Comparison of ENCODE assay signal across 8 cellular contexts in genomic region chr7:74061840-74062539, GRCh38. TPM values are rescaled to one million over a fixed set of nuclear protein-coding genes. Genes with fewer than 3 reads are reported as not detected.
DNase-seq lines count a peak whose midpoint lies in the region; ATAC-seq and TF ChIP-seq lines count a peak whose summit lies in the region.

No MANE protein-coding gene starts in this region.

- 8 to 47% methylated on average over 20 of the region's 20 CpGs for WGBS in sigmoid colon, 2 donors

- H3K9me3 Mint-ChIP-seq in CD4-positive, alpha-beta T cell, result no peaks in the 10 kb centered on the region
- no peaks in the 10 kb centered on the region for H3K9me3 Mint-ChIP-seq in T-cell

- peak; percentile 42 to 61 (median 50) for DNase-seq in CD4-positive, alpha-beta T cell
- peak; percentile 26 for DNase-seq in HS-5 (ENCODE audit: low read depth)
- DNase-seq in T-cell, result peak in 33 of 34 experiments; percentile 31 to 84 (median 63)
- peak in 55 of 58 donors; percentile 23 to 85 (median 70) for DNase-seq in anterior cingulate cortex (lab: John Stamatoyannopoulos, UW)
- peak; percentile 81 for DNase-seq in left ventricle myocardium superior
- DNase-seq in sigmoid colon, result peak; percentile 96

- no peaks in the 10 kb centered on the region for H3K27me3 Mint-ChIP-seq in CD4-positive, alpha-beta T cell
- H3K27me3 Mint-ChIP-seq in T-cell, result peaks cover 8 to 9% of the 10 kb centered on the region in 2 donors

- peaks cover 0 to 59% (median 10%) of the 10 kb centered on the region in 4 donors for H3K36me3 ChIP-seq in sigmoid colon

- no peak for TF ChIP-seq CTCF in CD4-positive, alpha-beta T cell (IDR thresholded peaks at IDR 0.05)
- no peak for TF ChIP-seq CTCF in sigmoid colon (IDR thresholded peaks at IDR 0.05)

- peak in 2 of 4 donors; percentile 53 to 57 for TF ChIP-seq EP300 in sigmoid colon (IDR thresholded peaks at IDR 0.05)

- CTCF ChIA-PET in CD4-positive, alpha-beta T cell (lab: Charles Lee), result no interaction called here
- CTCF ChIA-PET in T-cell (lab: Charles Lee), result no interaction called here

- ATAC-seq in CD4-positive, alpha-beta T cell (ENCODE audit: poor library complexity), result peak; percentile 99
- peak; percentile 81 to 97 (median 93) for ATAC-seq in T-cell (replicated peaks in 1 of 4)
- ATAC-seq in left ventricle myocardium superior, result peak; percentile 89
- no peak for ATAC-seq in GM21737 (IDR thresholded peaks at IDR 0.05; ENCODE audit: unreplicated experiment)
- no peak for ATAC-seq in HG03571 (IDR thresholded peaks at IDR 0.05; ENCODE audit: unreplicated experiment)

- no peak overlapping the region for H3K4me3 Mint-ChIP-seq in CD4-positive, alpha-beta T cell
- peak overlapping the region in 1 of 3 donors; percentile 67 for H3K4me3 Mint-ChIP-seq in T-cell

- TF ChIP-seq POLR2A in sigmoid colon (IDR thresholded peaks at IDR 0.05), result peak in 1 of 2 donors; percentile 35

- H3K4me1 Mint-ChIP-seq in CD4-positive, alpha-beta T cell (ENCODE audit: low read depth), result no peaks in the 10 kb centered on the region
- H3K4me1 Mint-ChIP-seq in T-cell, result peaks cover 0 to 6% (median 4%) of the 10 kb centered on the region in 3 donors

- no peaks in the 10 kb centered on the region for H3K36me3 Mint-ChIP-seq in CD4-positive, alpha-beta T cell (ENCODE audit: low read depth)
- no peaks in the 10 kb centered on the region for H3K36me3 Mint-ChIP-seq in T-cell

- peak overlapping the region; percentile 84 for H3K27ac Mint-ChIP-seq in CD4-positive, alpha-beta T cell
- H3K27ac Mint-ChIP-seq in T-cell, result peak overlapping the region; percentile 58 to 76

- intact Hi-C loops in CD4-positive, alpha-beta T cell (cut with DNase I, micrococcal nuclease), result no loop called here
- intact Hi-C loops in left ventricle myocardium superior (cut with micrococcal nuclease), result no loop called here
- intact Hi-C loops in sigmoid colon (cut with DNase I), result loop anchor here (5.0 kb wide), 1 partner anchor 110 kb away; the partner anchor contains the start of gene EIF4H

- H3K27me3 ChIP-seq in CD4-positive, alpha-beta T cell (ENCODE audit: control insufficient read depth, insufficient read depth, low read length), result no peaks in the 10 kb centered on the region
- H3K27me3 ChIP-seq in sigmoid colon, result no peaks in the 10 kb centered on the region

- no peak overlapping the region for H3K27ac ChIP-seq in CD4-positive, alpha-beta T cell (ENCODE audit: low read depth, low read length)
- H3K27ac ChIP-seq in sigmoid colon, result peak overlapping the region; percentile 85 to 93 (median 90)

- peak overlapping the region in 3 of 4 donors; percentile 34 to 41 (median 34) for H3K4me3 ChIP-seq in sigmoid colon

- H3K4me1 ChIP-seq in sigmoid colon, result peaks cover 0 to 37% (median 33%) of the 10 kb centered on the region in 4 donors

- no peaks in the 10 kb centered on the region for H3K9me3 ChIP-seq in CD4-positive, alpha-beta T cell (ENCODE audit: control insufficient read depth, low read length)
- H3K9me3 ChIP-seq in sigmoid colon, result no peaks in the 10 kb centered on the region

- POLR2A ChIA-PET in CD4-positive, alpha-beta T cell (lab: Charles Lee), result no interaction called here
- POLR2A ChIA-PET in T-cell (lab: Charles Lee), result no interaction called here

RNA-seq across cellular contexts. Expression of gene LIMK1, which starts 21.6 kb away (rescaled TPM):
- 1 to 10 TPM; 7.8 to 8.2 TPM for total RNA-seq in CD4-positive, alpha-beta T cell
- 10 to 100 TPM; 13.5 to 24.9 (median 18.4) TPM for total RNA-seq in T-cell
- total RNA-seq in left ventricle myocardium superior, result 9.4 TPM
- 10 to 100 TPM in 1 of 4 donors, 1 to 10 TPM in 3; 4.6 to 15.0 (median 6.5) TPM for total RNA-seq in sigmoid colon
- 10 to 100 TPM in 1 of 3 donors, 1 to 10 TPM in 2; 9.6 to 16.3 (median 9.7) TPM for polyA plus RNA-seq in sigmoid colon

RNA-seq across cellular contexts. Expression of gene ELN, which starts 34.0 kb away (rescaled TPM):
- not detected for total RNA-seq in CD4-positive, alpha-beta T cell
- under 1 TPM in 3 of 5 donors, not detected in 2; 0.22 to 0.56 (median 0.44) TPM for total RNA-seq in T-cell
- total RNA-seq in left ventricle myocardium superior, result 29.0 TPM
- 100 to 1,000 TPM in 1 of 4 donors, 10 to 100 TPM in 3; 13.3 to 174 (median 36.4) TPM for total RNA-seq in sigmoid colon
- polyA plus RNA-seq in sigmoid colon, result 10 to 100 TPM in 1 of 3 donors, 1 to 10 TPM in 2; 2.5 to 41.2 (median 6.6) TPM

Comparison
In these comparisons a context has a peak if more than half of its experiments do, and no peak if none do; other contexts are left out.
1. ATAC-seq: peak in CD4-positive, alpha-beta T cell (single experiment), T-cell (4 of 4) and left ventricle myocardium superior (single experiment); none in GM21737 (single experiment) and HG03571 (single experiment).
2. DNase-seq: peak in every context shown above with its lines; median percentile 96 in sigmoid colon; 81 in left ventricle myocardium superior; 70 in anterior cingulate cortex; 63 in T-cell; 50 in CD4-positive, alpha-beta T cell; 26 in HS-5.
3. RNA of gene ELN, which starts 34.0 kb away (total RNA-seq): 13.3 to 174 TPM in sigmoid colon and 29.0 TPM in left ventricle myocardium superior (single experiment); 0.22 to 0.56 TPM in T-cell and not detected in CD4-positive, alpha-beta T cell; every median in the first group is over 4 times any median in the second.